1 cellular context compared by ENCODE assay signal in genomic region chr17:8222630-8223355, GRCh38.
A peak's percentile ranks its signal among the peaks of the same experiment; 100 is the strongest.
TF ChIP-seq lines count a peak whose summit lies in the region.

No MANE protein-coding gene starts in this region.

TF ChIP-seq in HEK293, 187 proteins besides CTCF, POLR2A, EP300 and RAD21 (continued from another document and continues in another):
- TF ChIP-seq ZBTB44 (tag by site-specific recombination; IDR thresholded peaks at IDR 0.05) (peak; percentile 56; the same call in 1 of the 2 replicates), SCRT1 (tag by site-specific recombination; IDR thresholded peaks at IDR 0.05; ENCODE audit: borderline replicate concordance) (no peak), GLIS2 (tag by site-specific recombination; IDR thresholded peaks at IDR 0.05) (peak; percentile 48), ZSCAN18 (tag by site-specific recombination; IDR thresholded peaks at IDR 0.05) (peak; percentile 84), ZNF777 (tag by site-specific recombination; IDR thresholded peaks at IDR 0.05; ENCODE audit: borderline replicate concordance) (peak; percentile 69; the same call in 1 of the 2 replicates), ZNF391 (tag by site-specific recombination; IDR thresholded peaks at IDR 0.05; ENCODE audit: borderline replicate concordance, low read depth) (peak; percentile 94), ZBTB7A (tag by site-specific recombination; IDR thresholded peaks at IDR 0.05; ENCODE audit: low read depth) (peak; percentile 66; the same call in 1 of the 2 replicates), ZNF776 (tag by site-specific recombination; IDR thresholded peaks at IDR 0.05; ENCODE audit: borderline replicate concordance) (no peak), ZNF280D (tag by site-specific recombination; IDR thresholded peaks at IDR 0.05) (peak; percentile 94), ZNF529 (tag by site-specific recombination; IDR thresholded peaks at IDR 0.05; ENCODE audit: insufficient replicate concordance) (no peak), ZFP37 (tag by site-specific recombination; IDR thresholded peaks at IDR 0.05) (peak; percentile 43; the same call in 1 of the 2 replicates), GLI2 (tag by site-specific recombination; IDR thresholded peaks at IDR 0.05; ENCODE audit: borderline replicate concordance, low read depth) (no peak), ZBTB1 (tag by site-specific recombination; IDR thresholded peaks at IDR 0.05) (peak; percentile 42; the same call in 1 of the 2 replicates), ZNF148 (tag by site-specific recombination; IDR thresholded peaks at IDR 0.05; ENCODE audit: borderline replicate concordance) (peak; percentile 70; the same call in 1 of the 2 replicates), ZSCAN5A (tag by site-specific recombination; IDR thresholded peaks at IDR 0.05) (peak; percentile 84), ZBTB21 (tag by site-specific recombination; IDR thresholded peaks at IDR 0.05) (no peak), ZIC2 (tag by site-specific recombination; IDR thresholded peaks at IDR 0.05) (no peak), SP2 (tag by site-specific recombination; IDR thresholded peaks at IDR 0.05) (peak; percentile 86), ZNF518A (tag by site-specific recombination; conservative IDR thresholded peaks at IDR 0.05; ENCODE audit: low read depth) (peak; percentile 28), KLF9 (tag by site-specific recombination; IDR thresholded peaks at IDR 0.05; ENCODE audit: low read depth) (peak; percentile 50), ZNF416 (tag by site-specific recombination; IDR thresholded peaks at IDR 0.05) (no peak), ZNF510 (tag by site-specific recombination; IDR thresholded peaks at IDR 0.05; ENCODE audit: insufficient replicate concordance) (no peak), ZFP69B (tag by site-specific recombination; IDR thresholded peaks at IDR 0.05) (peak; percentile 98), KLF1 (tag by site-specific recombination; IDR thresholded peaks at IDR 0.05) (peak; percentile 37; the same call in 1 of the 2 replicates), KLF16 (tag by site-specific recombination; IDR thresholded peaks at IDR 0.05) (peak; percentile 76), REPIN1 (tag by site-specific recombination; IDR thresholded peaks at IDR 0.05; ENCODE audit: low read depth) (0 out of 2 replicates have a peak, but pooled peaks have one; percentile 9), ZSCAN23 (tag by site-specific recombination; IDR thresholded peaks at IDR 0.05) (peak; percentile 79; the same call in 1 of the 2 replicates), ZNF350 (tag by site-specific recombination; IDR thresholded peaks at IDR 0.05) (no peak), ZNF664 (tag by site-specific recombination; IDR thresholded peaks at IDR 0.05) (peak; percentile 45; the same call in 1 of the 2 replicates), ZNF692 (tag by site-specific recombination; IDR thresholded peaks at IDR 0.05) (peak; percentile 97), ZNF292 (tag by site-specific recombination; IDR thresholded peaks at IDR 0.05; ENCODE audit: borderline replicate concordance, low read depth) (no peak), HIC1 (tag by site-specific recombination; IDR thresholded peaks at IDR 0.05) (peak; percentile 88), ZNF169 (tag by site-specific recombination; IDR thresholded peaks at IDR 0.05) (no peak)
